In genomic region chr13:23969672-23970071, GRCh38 we compare ENCODE assay signal across 21 cellular contexts.
DNase-seq lines count a peak whose midpoint lies in the region; ATAC-seq, FAIRE-seq and TF ChIP-seq lines count a peak whose summit lies in the region.
"Had no signal": no experiment of that assay in that cellular context is flagged by ENCODE, and none has a peak within 500 bp of the region (broad histone marks: within the 10 kb centered on the region; RNA-seq: fewer than 3 reads in every experiment).

No MANE protein-coding gene starts in this region.

- H3K27me3 ChIP-seq in GM23248 (replicated peaks; ENCODE audit: insufficient read depth) (no peaks in the 10 kb centered on the region), pancreas (no peaks in the 10 kb centered on the region)
- H3K27me3 ChIP-seq: gastroesophageal sphincter, ovary had no signal

- no peak overlapping the region for H3K27ac ChIP-seq in GM23248
- no peak overlapping the region for H3K27ac ChIP-seq in pancreas
- H3K27ac ChIP-seq: gastroesophageal sphincter, ovary had no signal

- WGBS in GM23248 (ENCODE audit: low coverage in 1 of 2, low lambda C conversion rate in 2 of 2, missing lambda C conversion rate in 2 of 2), 2 experiments, result 15 to 27% methylated on average over 3 of the region's 3 CpGs
- WGBS in pancreas, 2 donors, result 7 to 9% methylated on average over 3 of the region's 3 CpGs

- intact Hi-C loops in pancreas (cut with DNase I), result no loop called here

- no peak for TF ChIP-seq CTCF in fibroblast of villous mesenchyme (IDR thresholded peaks at IDR 0.05; ENCODE audit: insufficient read depth, low read depth, low read length)
- TF ChIP-seq CTCF in pancreas (IDR thresholded peaks at IDR 0.05), result no peak

- no peaks in the 10 kb centered on the region for H3K9me3 ChIP-seq in GM23248 (ENCODE audit: low read depth)
- no peaks in the 10 kb centered on the region for H3K9me3 ChIP-seq in pancreas
- H3K9me3 ChIP-seq: gastroesophageal sphincter, ovary had no signal

- no peak for FAIRE-seq in pancreas (lab: Jason Lieb, UNC)

- H3K36me3 ChIP-seq in GM23248 (ENCODE audit: low read depth) (no peaks in the 10 kb centered on the region), pancreas (no peaks in the 10 kb centered on the region)
- H3K36me3 ChIP-seq: gastroesophageal sphincter, ovary had no signal

- H3K9me2 ChIP-seq in GM23248 (ENCODE audit: insufficient read depth), result no peaks in the 10 kb centered on the region

- H3K4me3 ChIP-seq in GM23248 (no peak overlapping the region), fibroblast of villous mesenchyme (ENCODE audit: low read depth, low read length) (no peak overlapping the region), pancreas (no peak overlapping the region)
- H3K4me3 ChIP-seq: gastroesophageal sphincter, ovary had no signal

- no peaks in the 10 kb centered on the region for H3K9me3 Mint-ChIP-seq in activated T-cell treated with anti-CD3 and anti-CD28 coated beads, Interleukin-2, amount 50 U/mL, for 4 hours
- H3K9me3 Mint-ChIP-seq: activated naive CD4-positive, alpha-beta T cell treated with anti-CD3 and anti-CD28 coated beads, Interleukin-2, amount 10 ng/mL, durations not matched to agents 7 days and 5 days; effector memory CD8-positive, alpha-beta T cell; T-cell had no signal

- H2AFZ ChIP-seq in GM23248, result no peak overlapping the region

- no peak overlapping the region for H3K4me3 Mint-ChIP-seq in activated T-cell treated with anti-CD3 and anti-CD28 coated beads, Interleukin-2, amount 50 U/mL, for 4 hours
- H3K4me3 Mint-ChIP-seq: activated CD8-positive, alpha-beta memory T cell treated with anti-CD3 and anti-CD28 coated beads, Interleukin-2, amount 10 ng/mL, durations not matched to agents 7 days and 5 days; activated naive CD4-positive, alpha-beta T cell treated with anti-CD3 and anti-CD28 coated beads, Interleukin-2, amount 10 ng/mL, durations not matched to agents 7 days and 5 days; effector memory CD8-positive, alpha-beta T cell; T-cell had no signal

- no peaks in the 10 kb centered on the region for H3F3A ChIP-seq in GM23248 (ENCODE audit: insufficient read depth)

- in situ Hi-C loops in GM23248 (cut with MboI), result no loop called here

- H4K20me1 ChIP-seq in GM23248 (ENCODE audit: insufficient read depth), result no peaks in the 10 kb centered on the region

- no peaks in the 10 kb centered on the region for H3K79me2 ChIP-seq in GM23248 (ENCODE audit: insufficient read depth)

- no peak overlapping the region for H3K9ac ChIP-seq in GM23248

- H3K4me1 ChIP-seq in GM23248 (ENCODE audit: insufficient read depth), result no peaks in the 10 kb centered on the region
- peaks cover 0 to 9% (median 6%) of the 10 kb centered on the region in 3 donors for H3K4me1 ChIP-seq in pancreas
- H3K4me1 ChIP-seq: gastroesophageal sphincter had no signal

- H3K27me3 Mint-ChIP-seq in activated T-cell treated with anti-CD3 and anti-CD28 coated beads, Interleukin-2, amount 50 U/mL, for 4 hours (ENCODE audit: low read depth), result no peaks in the 10 kb centered on the region
- H3K27me3 Mint-ChIP-seq: activated CD8-positive, alpha-beta memory T cell treated with anti-CD3 and anti-CD28 coated beads, Interleukin-2, amount 10 ng/mL, durations not matched to agents 7 days and 5 days; activated naive CD4-positive, alpha-beta T cell treated with anti-CD3 and anti-CD28 coated beads, Interleukin-2, amount 10 ng/mL, durations not matched to agents 7 days and 5 days; effector memory CD8-positive, alpha-beta T cell; T-cell had no signal

- DNase-seq in GM23248, result peak; percentile 30
- peak; percentile 30 for DNase-seq in NCI-H82 (lab: John Stamatoyannopoulos, UW)
- peak; percentile 88 for DNase-seq in fibroblast of villous mesenchyme (ENCODE audit: low read depth)
- DNase-seq in pancreas, result no peak
- DNase-seq in pons (ENCODE audit: low spot score), result no peak
- DNase-seq in iPS-NIHi11 (ENCODE audit: low spot score), result no peak
- no peak for DNase-seq in activated T-cell treated with anti-CD3 and anti-CD28 coated beads, Interleukin-2, amount 50 U/mL, for 4 hours
- no peak for DNase-seq in germinal center (ENCODE audit: low spot score)
- DNase-seq: activated CD4-positive, CD25-positive, alpha-beta regulatory T cell; activated CD8-positive, alpha-beta memory T cell treated with anti-CD3 and anti-CD28 coated beads, Interleukin-2, amount 10 ng/mL, durations not matched to agents 7 days and 5 days; activated naive CD4-positive, alpha-beta T cell treated with anti-CD3 and anti-CD28 coated beads, Interleukin-2, amount 10 ng/mL, durations not matched to agents 7 days and 5 days; C1 segment of cervical spinal cord; central memory CD4-positive, alpha-beta T cell; effector memory CD8-positive, alpha-beta T cell; KG1; NCI-H1092 treated with DMSO at 0.1 percent for 48 hours; NCI-H510A treated with DMSO at 0.1 percent for 48 hours; ovary; stimulated activated CD4-positive, alpha-beta T cell treated with anti-CD3 and anti-CD28 coated beads, Interleukin-12 subunit alpha, Interleukin-12 subunit beta, amount 100 ng/mL, for 4 hours; T-cell had no signal

- no peak overlapping the region for H3K4me2 ChIP-seq in GM23248 (ENCODE audit: unreplicated experiment)

- H3K36me3 Mint-ChIP-seq in activated T-cell treated with anti-CD3 and anti-CD28 coated beads, Interleukin-2, amount 50 U/mL, for 4 hours (ENCODE audit: insufficient read depth), result no peaks in the 10 kb centered on the region
- H3K36me3 Mint-ChIP-seq: activated CD8-positive, alpha-beta memory T cell treated with anti-CD3 and anti-CD28 coated beads, Interleukin-2, amount 10 ng/mL, durations not matched to agents 7 days and 5 days; activated naive CD4-positive, alpha-beta T cell treated with anti-CD3 and anti-CD28 coated beads, Interleukin-2, amount 10 ng/mL, durations not matched to agents 7 days and 5 days; T-cell had no signal

- peaks cover 18% of the 10 kb centered on the region for H3K4me1 Mint-ChIP-seq in activated T-cell treated with anti-CD3 and anti-CD28 coated beads, Interleukin-2, amount 50 U/mL, for 4 hours (ENCODE audit: low read depth)

- ATAC-seq in pancreas, result peak in 3 of 4 donors; percentile 22 to 69 (median 36)
- ATAC-seq in activated T-cell treated with anti-CD3 and anti-CD28 coated beads, Interleukin-2, amount 50 U/mL, for 4 hours, result no peak
- ATAC-seq: activated CD8-positive, alpha-beta memory T cell treated with anti-CD3 and anti-CD28 coated beads, Interleukin-2, amount 10 ng/mL, durations not matched to agents 7 days and 5 days; effector memory CD8-positive, alpha-beta T cell; gastroesophageal sphincter; T-cell had no signal

Comparison
In these comparisons a context has a peak if more than half of its experiments do, and no peak if none do; other contexts are left out.
1. DNase-seq: peak in GM23248 (single experiment), NCI-H82 (single experiment) and fibroblast of villous mesenchyme (single experiment); none in pancreas (0 of 6), pons (single experiment), iPS-NIHi11 (single experiment), activated T-cell treated with anti-CD3 and anti-CD28 coated beads, Interleukin-2, amount 50 U/mL, for 4 hours (single experiment) and germinal center (single experiment).
2. ATAC-seq: peak in pancreas (3 of 4); none in activated T-cell treated with anti-CD3 and anti-CD28 coated beads, Interleukin-2, amount 50 U/mL, for 4 hours (0 of 2).